Comparison of ENCODE assay signal across 8 cellular contexts in genomic region chr4:4542824-4543485, GRCh38. TPM values are rescaled to one million over a fixed set of nuclear protein-coding genes. Genes with fewer than 3 reads are reported as not detected.
A peak's percentile ranks its signal among the peaks of the same experiment; 100 is the strongest.
DNase-seq lines count a peak whose midpoint lies in the region; ATAC-seq and TF ChIP-seq lines count a peak whose summit lies in the region.

No MANE protein-coding gene starts in this region.

- H3K4me2 ChIP-seq in fibroblast of lung (ENCODE audit: extremely low read depth, insufficient read depth, low read length), result peak overlapping the region; percentile 98

- H3K4me3 ChIP-seq in Panc1 (ENCODE audit: low read depth in 2 of 2, low read length in 2 of 2) (peak overlapping the region; percentile 64 to 72), fibroblast of lung (replicated peaks in 1 of 4; ENCODE audit: control extremely low read depth in 1 of 4, insufficient read depth in 1 of 4, low read depth in 3 of 4, low read length in 4 of 4) (peak overlapping the region; percentile 83 to 96 (median 88)), skeletal muscle tissue (ENCODE audit: low read length in 3 of 3) (peak overlapping the region; percentile 91 to 96 (median 94))

- CTCF ChIA-PET in Panc1 (lab: Charles Lee), result no interaction called here

- no peak overlapping the region for H3K9ac ChIP-seq in fibroblast of lung (ENCODE audit: insufficient read depth, low read length)
- H3K9ac ChIP-seq in skeletal muscle tissue (ENCODE audit: low read depth in 1 of 3, low read length in 3 of 3), result peak overlapping the region; percentile 92 to 98 (median 93)

- TF ChIP-seq CTCF in Panc1 (IDR thresholded peaks at IDR 0.05), result no peak
- TF ChIP-seq CTCF in fibroblast of lung (conservative IDR thresholded peaks at IDR 0.05 in 1 of 2, IDR thresholded peaks at IDR 0.05 in 1 of 2; ENCODE audit: low read depth in 1 of 2, low read length in 2 of 2), result no peak

- no peak for ATAC-seq in Panc1
- no peak for ATAC-seq in HG02884 (IDR thresholded peaks at IDR 0.05; ENCODE audit: unreplicated experiment)
- ATAC-seq in HG03108 (IDR thresholded peaks at IDR 0.05; ENCODE audit: unreplicated experiment), result no peak

- peaks cover 38% of the 10 kb centered on the region for H3K79me2 ChIP-seq in fibroblast of lung (ENCODE audit: control insufficient read depth, insufficient read depth, low read length)

- H3K36me3 ChIP-seq in Panc1 (ENCODE audit: control insufficient read depth, insufficient read depth, low read length) (no peaks in the 10 kb centered on the region; the same call in 1 of the 2 replicates), fibroblast of lung (ENCODE audit: control insufficient read depth, insufficient read depth, low read length) (no peaks in the 10 kb centered on the region), skeletal muscle tissue (ENCODE audit: control insufficient read depth in 3 of 3, insufficient read depth in 3 of 3, low read length in 3 of 3) (peaks cover 0 to 15% (median 12%) of the 10 kb centered on the region in 3 donors)

- in situ Hi-C loops in Panc1 (cut with HindIII; ENCODE audit: low pct_unique_long_range_greater_than_20kb, low sequenced_read_pairs), result no loop called here

- peaks cover under 1% of the 10 kb centered on the region for H4K20me1 ChIP-seq in fibroblast of lung (ENCODE audit: control insufficient read depth, extremely low read depth, insufficient read depth, low read length)

- peak; percentile 0 for DNase-seq in NCI-H1105 (lab: John Stamatoyannopoulos, UW)
- no peak for DNase-seq in NCI-H1105 treated with DMSO at 0.1 percent for 48 hours (lab: John Stamatoyannopoulos, UW)
- DNase-seq in Panc1 (ENCODE audit: low read depth, low spot score), result no peak
- no peak for DNase-seq in fibroblast of lung (ENCODE audit: low read depth in 2 of 2)
- no peak for DNase-seq in NCI-H2196 (lab: John Stamatoyannopoulos, UW; ENCODE audit: unreplicated experiment)

- BruUV-seq in Panc1 (replicated peaks; lab: Mats Ljungman, UMichigan), result no TSS peak

- POLR2A ChIA-PET in Panc1 (lab: Charles Lee), result no interaction called here

- H3K9me3 ChIP-seq in Panc1 (ENCODE audit: control insufficient read depth, insufficient read depth, low read depth, low read length), result no peaks in the 10 kb centered on the region
- H3K9me3 ChIP-seq in fibroblast of lung (ENCODE audit: control insufficient read depth, insufficient read depth, low read depth, low read length), result no peaks in the 10 kb centered on the region
- no peaks in the 10 kb centered on the region for H3K9me3 ChIP-seq in skeletal muscle tissue (ENCODE audit: control insufficient read depth in 3 of 3, low read length in 3 of 3)

- peak overlapping the region; percentile 99 for H2AFZ ChIP-seq in fibroblast of lung (ENCODE audit: low read length)

- intact Hi-C loops in Panc1 (cut with micrococcal nuclease; ENCODE audit: unreplicated experiment), result no loop called here

- no peaks in the 10 kb centered on the region for H3K27me3 ChIP-seq in Panc1 (ENCODE audit: control insufficient read depth, insufficient read depth, low read length)
- H3K27me3 ChIP-seq in fibroblast of lung (ENCODE audit: control insufficient read depth, insufficient read depth, low read length), result no peaks in the 10 kb centered on the region
- no peaks in the 10 kb centered on the region for H3K27me3 ChIP-seq in skeletal muscle tissue (ENCODE audit: control insufficient read depth in 3 of 3, insufficient read depth in 3 of 3, low read length in 3 of 3)

- peaks cover 17% of the 10 kb centered on the region for H3K4me1 ChIP-seq in Panc1 (ENCODE audit: control insufficient read depth, insufficient read depth, low read length)
- peaks cover 2% of the 10 kb centered on the region for H3K4me1 ChIP-seq in fibroblast of lung (ENCODE audit: control insufficient read depth, extremely low read depth, insufficient read depth, low read length)
- H3K4me1 ChIP-seq in skeletal muscle tissue (ENCODE audit: control insufficient read depth in 3 of 3, insufficient read depth in 3 of 3, low read length in 3 of 3), result peaks cover 26 to 33% (median 31%) of the 10 kb centered on the region in 3 donors

- H3K27ac ChIP-seq in Panc1 (ENCODE audit: low read length) (no peak overlapping the region; the same call in 1 of the 2 replicates), fibroblast of lung (ENCODE audit: insufficient read depth, low read length) (no peak overlapping the region), skeletal muscle tissue (ENCODE audit: low read depth, low read length) (no peak overlapping the region)

RNA-seq across cellular contexts. Expression of gene STX18, which starts 1.1 kb away (rescaled TPM):
- total RNA-seq in Panc1 (2021; ENCODE audit: unreplicated experiment), result 15.0 TPM
- 10.8 TPM for polyA plus RNA-seq in Panc1 (2012; ENCODE audit: insufficient read length)
- 22.6 and 27.4 TPM in 2 replicates for total RNA-seq in fibroblast of lung
- 28.2 and 32.2 TPM in 2 replicates for polyA plus RNA-seq in fibroblast of lung
- polyA plus RNA-seq in fibroblast of lung (2012), result 24.2 and 28.4 TPM in 2 replicates
- polyA minus RNA-seq in fibroblast of lung (ENCODE audit: low replicate concordance), result 12.4 and 14.2 TPM in 2 replicates
- total RNA-seq in skeletal muscle tissue, result 15.1 TPM
